ENCODE assay signal across 8 cellular contexts in genomic region chr17:61411944-61412859, GRCh38. TPM values are rescaled to one million over a fixed set of nuclear protein-coding genes. Genes with fewer than 3 reads are reported as not detected.
DNase-seq lines count a peak whose midpoint lies in the region; ATAC-seq and TF ChIP-seq lines count a peak whose summit lies in the region.

No MANE protein-coding gene starts in this region.

- peak; percentile 75 for ATAC-seq in GM21723 (IDR thresholded peaks at IDR 0.05; ENCODE audit: unreplicated experiment)

- peak; percentile 98 for TF ChIP-seq CTCF in RWPE1 (conservative IDR thresholded peaks at IDR 0.05; ENCODE audit: low read depth)

- H3K27ac ChIP-seq in RWPE1 = peak overlapping the region; percentile 70
- H3K27ac ChIP-seq in temporal lobe (ENCODE audit: low read depth, low read length) = peak overlapping the region; percentile 44

- CTCF ChIA-PET in RWPE1 (lab: Yijun Ruan, JAX) = interaction anchor here (0.5 to 2.3 kb wide), 30 partner anchors 13 to 697 kb away, joined by 3 to 19 read pairs (median 3); partner anchors contain the start of gene TBX2

- DNase-seq in DMS53 (lab: John Stamatoyannopoulos, UW) (peak; percentile 88), KG1 (lab: John Stamatoyannopoulos, UW) (peak; percentile 69), RWPE1 (ENCODE audit: low spot score) (peak; percentile 76), germinal center (ENCODE audit: low spot score) (peak; percentile 89), nucleus accumbens (lab: John Stamatoyannopoulos, UW) (peak in 51 of 56 donors; percentile 20 to 87 (median 64))
- DNase-seq in activated naive CD4-positive, alpha-beta T cell treated with Interleukin-2 at 50 U/mL for 16 hours = peak; percentile 82

- POLR2A ChIA-PET in RWPE1 (lab: Yijun Ruan, JAX; ENCODE audit: low non-redundant PET) = no interaction called here

RNA-seq across cellular contexts. Expression of gene TBX2, which starts 12.6 kb away (rescaled TPM):
- total RNA-seq in temporal lobe = 0.49 TPM

RNA-seq across cellular contexts. Expression of gene TBX4, which starts 40.0 kb away (rescaled TPM):
- not detected for total RNA-seq in temporal lobe

Comparison
In these comparisons a context has a peak if more than half of its experiments do, and no peak if none do; other contexts are left out.
1. Peak in every context shown above with its lines: DNase-seq, ATAC-seq and H3K27ac ChIP-seq.